Comparison of ENCODE assay signal across 8 cellular contexts in the genomic region with DNA sequence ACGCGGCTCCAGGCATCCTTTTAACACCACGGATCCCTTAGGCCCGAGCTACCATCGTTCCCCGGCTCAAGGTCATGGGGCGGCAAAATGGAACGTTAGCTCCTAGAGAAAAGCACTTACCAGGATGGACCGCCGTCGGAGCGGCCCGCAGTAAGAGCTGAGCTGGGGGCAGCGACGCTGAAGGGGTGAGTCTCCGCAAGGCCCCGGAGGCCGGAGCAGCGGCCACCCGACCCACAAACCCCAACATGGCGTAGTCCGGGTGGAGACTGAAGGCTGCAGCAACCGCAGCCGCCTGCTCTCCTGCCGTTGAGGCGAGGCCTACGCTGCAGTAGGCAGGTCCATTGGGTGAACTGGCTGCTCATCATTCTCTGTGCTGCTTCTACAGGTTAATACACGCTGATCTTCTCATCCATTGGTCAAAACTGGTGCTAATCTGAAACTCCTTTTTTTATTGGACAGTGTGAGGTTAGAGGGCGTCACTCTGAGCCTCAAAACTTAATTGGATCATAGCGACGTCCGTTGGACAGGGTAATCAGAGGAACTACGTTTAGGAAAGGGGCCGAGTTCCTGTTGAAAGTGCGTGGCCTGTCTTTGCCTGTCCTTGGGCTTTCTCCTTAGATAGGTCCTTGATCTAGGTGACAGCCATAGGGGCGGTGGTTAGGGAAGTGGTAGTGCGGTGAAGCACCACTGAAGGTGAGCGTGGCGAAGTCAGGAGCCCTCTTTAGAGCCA. TPM values are rescaled to one million over a fixed set of nuclear protein-coding genes. Genes with fewer than 3 reads are reported as not detected.
A peak's percentile ranks its signal among the peaks of the same experiment; 100 is the strongest.
DNase-seq lines count a peak whose midpoint lies in the region; ATAC-seq, FAIRE-seq and TF ChIP-seq lines count a peak whose summit lies in the region.

Gene ATP5F1B (minus strand): TSS at position 268 of the 730 bp plus-strand sequence. CDS start 21 bp downstream, at position 247.

- no peaks in the 10 kb centered on the region for H3K9me3 Mint-ChIP-seq in memory B cell

- H4K20me1 ChIP-seq in H1 (replicated peaks in 1 of 2; ENCODE audit: control insufficient read depth in 1 of 2, insufficient read depth in 2 of 2, low read length in 2 of 2), result peaks cover 8 to 15% of the 10 kb centered on the region in 2 experiments

- no peaks in the 10 kb centered on the region for H3K27me3 Mint-ChIP-seq in memory B cell

- H2BK120ac ChIP-seq in H1 (replicated peaks; ENCODE audit: low read depth, low read length), result no peak within 1 kb of the TSS

- no peak within 1 kb of the TSS for H2BK20ac ChIP-seq in H1 (ENCODE audit: low read length)

- peak within 1 kb of the TSS; percentile 97 for H4K8ac ChIP-seq in H1 (ENCODE audit: extremely low read depth, insufficient read depth, low read length)

- H2BK12ac ChIP-seq in H1 (ENCODE audit: low read depth, low read length), result peak within 1 kb of the TSS; percentile 60; the same call in 1 of the 2 replicates

- H2AK5ac ChIP-seq in H1 (ENCODE audit: low read depth, low read length), result peak within 1 kb of the TSS; percentile 71; the same call in 1 of the 2 replicates

- peak within 1 kb of the TSS; percentile 72 for H4K5ac ChIP-seq in H1 (ENCODE audit: insufficient read length, low read depth, low read length)

- peak within 1 kb of the TSS; percentile 41; the same call in 1 of the 2 replicates for H2AFZ ChIP-seq in H1 (ENCODE audit: low read length)

- peak within 1 kb of the TSS; percentile 41 for H3K4ac ChIP-seq in H1 (replicated peaks; ENCODE audit: insufficient read length, low read depth, low read length)

- CTCF ChIA-PET in H1 (lab: Charles Lee; ENCODE audit: partially characterized antibody), result interaction anchor here (0.5 to 4.3 kb wide), 6 partner anchors 10 to 780 kb away, joined by 3 to 29 read pairs (median 4); no protein-coding TSS in a partner anchor

- H2BK15ac ChIP-seq in H1 (ENCODE audit: low read length), result no peak within 1 kb of the TSS

- H3K79me2 ChIP-seq in H1 (ENCODE audit: control insufficient read depth in 1 of 2, insufficient read depth in 2 of 2, low read length in 2 of 2), result peaks cover 14 to 34% of the 10 kb centered on the region in 2 experiments

- H3K79me1 ChIP-seq in H1 (ENCODE audit: low read depth, low read length), result peaks cover 2% of the 10 kb centered on the region

- peak within 1 kb of the TSS; percentile 82 for H3K56ac ChIP-seq in H1 (replicated peaks; ENCODE audit: insufficient read length, low read depth, low read length)

- H3K4me1 ChIP-seq in H1 (replicated peaks in 1 of 4; ENCODE audit: control insufficient read depth in 3 of 4, insufficient read depth in 4 of 4, low read length in 3 of 4), result no peaks in the 10 kb centered on the region

- H2BK5ac ChIP-seq in H1 (ENCODE audit: low read depth, low read length), result peak within 1 kb of the TSS; percentile 94

- peaks cover 15% of the 10 kb centered on the region for H3K4me1 Mint-ChIP-seq in memory B cell

- TF ChIP-seq RAD21 in H1 (IDR thresholded peaks at IDR 0.05 in 1 of 2, conservative IDR thresholded peaks at IDR 0.05 in 1 of 2; ENCODE audit: low read depth in 2 of 2, low read length in 2 of 2), result no peak

- peak within 1 kb of the TSS; percentile 95 for H3K27ac ChIP-seq in H1 (ENCODE audit: low read depth, low read length)

- TF ChIP-seq POLR2A in H1 (IDR thresholded peaks at IDR 0.05; ENCODE audit: control extremely low read depth in 1 of 2, low read depth in 2 of 2, low read length in 2 of 2), result peak; percentile 98 to 99

- no peaks in the 10 kb centered on the region for H3K9me3 ChIP-seq in H1 (ENCODE audit: insufficient read depth in 2 of 2, low read depth in 1 of 2, low read length in 1 of 2)

- peak; percentile 95 for ATAC-seq in GM21367 (IDR thresholded peaks at IDR 0.05; ENCODE audit: unreplicated experiment)
- peak; percentile 94 for ATAC-seq in memory B cell (ENCODE audit: low read depth)

- H3K9ac ChIP-seq in H1 (replicated peaks in 1 of 4; ENCODE audit: extremely low read depth in 1 of 4, low read depth in 3 of 4, low read length in 3 of 4), result peak within 1 kb of the TSS; percentile 89 to 97 (median 93)

- H3K27me3 ChIP-seq in H1 (replicated peaks in 1 of 4; ENCODE audit: control insufficient read depth in 3 of 4, extremely low read depth in 1 of 4, insufficient read depth in 3 of 4, low read length in 3 of 4), result no peaks in the 10 kb centered on the region

- peak within 1 kb of the TSS; percentile 61 to 82 for H3K4me2 ChIP-seq in H1 (ENCODE audit: insufficient read depth in 1 of 2, low read depth in 2 of 2, low read length in 2 of 2)

- H3K4me3 Mint-ChIP-seq in memory B cell, result peak within 1 kb of the TSS; percentile 93

- FAIRE-seq in HTR-8/SVneo (lab: Jason Lieb, UNC) (peak; percentile 90), H1 (lab: Jason Lieb, UNC) (peak; percentile 95)

- POLR2A ChIA-PET in H1 (lab: Charles Lee; ENCODE audit: partially characterized antibody), result interaction anchor here (0.9 to 10.3 kb wide), 21 partner anchors 11 to 185 kb away, joined by 3 to 130 read pairs (median 5); partner anchors contain the start of genes BAZ2A, NACA and PTGES3

- no peak within 1 kb of the TSS for H3K23ac ChIP-seq in H1 (ENCODE audit: insufficient read length)

- no peak for TF ChIP-seq EP300 in H1 (IDR thresholded peaks at IDR 0.05; ENCODE audit: borderline replicate concordance in 1 of 2, low read depth in 2 of 2, low read length in 2 of 2)

- peak within 1 kb of the TSS; percentile 90 to 99 (median 97) for H3K4me3 ChIP-seq in H1 (ENCODE audit: extremely low read depth in 1 of 4, insufficient read depth in 2 of 4, low read depth in 3 of 4, low read length in 4 of 4)

- peak; percentile 98 for DNase-seq in COLO829 (ENCODE audit: low spot score)
- DNase-seq in HTR-8/SVneo (ENCODE audit: insufficient read length, low spot score), result peak; percentile 99
- DNase-seq in NOMO-1 treated with dmso at 0.1 percent for 144 hours (lab: John Stamatoyannopoulos, UW; ENCODE audit: unreplicated experiment), result peak; percentile 98
- DNase-seq in activated CD8-positive, alpha-beta memory T cell treated with anti-CD3 and anti-CD28 coated beads for 48 hours (ENCODE audit: low read depth in 2 of 3, low spot score in 2 of 3), result peak; percentile 60 to 78 (median 61)
- DNase-seq in H1 (ENCODE audit: low read depth in 1 of 2, low spot score in 2 of 2), result peak; percentile 88 to 96
- peak; percentile 70 to 85 for DNase-seq in memory B cell (ENCODE audit: low spot score in 2 of 2)
- DNase-seq in stimulated activated CD8-positive, alpha-beta memory T cell treated with anti-CD3 and anti-CD28 coated beads, Interleukin-12 subunit alpha, Interleukin-12 subunit beta, amount 100 ng/mL, for 24 hours (ENCODE audit: extremely low read depth), result peak; percentile 75

- no peak for TF ChIP-seq CTCF in H1 (IDR thresholded peaks at IDR 0.05; ENCODE audit: control extremely low read depth in 1 of 3, insufficient read depth in 1 of 3, low read depth in 1 of 3, low read length in 3 of 3)

- peaks cover 15% of the 10 kb centered on the region for H3K36me3 Mint-ChIP-seq in memory B cell

- peak within 1 kb of the TSS; percentile 96 for H3K27ac Mint-ChIP-seq in memory B cell

- H3K23me2 ChIP-seq in H1 (ENCODE audit: low read depth, low read length), result peaks cover 8% of the 10 kb centered on the region; the same call in 1 of the 2 replicates

- H3K14ac ChIP-seq in H1 (ENCODE audit: insufficient read length), result peak within 1 kb of the TSS; percentile 68

- peak within 1 kb of the TSS; percentile 81 for H3K18ac ChIP-seq in H1 (ENCODE audit: extremely low read depth, low read length)

- WGBS in H1 (ENCODE audit: extremely low coverage in 1 of 2, insufficient coverage in 1 of 2, insufficient read length in 1 of 2, insufficient replicate concordance in 2 of 2, low coverage in 1 of 2, low lambda C conversion rate in 2 of 2, missing lambda C conversion rate in 1 of 2), 2 experiments, result 2% methylated on average over 39 of the region's 39 CpGs; no CpG with 5 or more reads in 1 of the 2 experiments

- H3K36me3 ChIP-seq in H1 (ENCODE audit: control insufficient read depth in 2 of 4, insufficient read depth in 4 of 4, low read length in 3 of 4), result peaks cover 22 to 41% (median 29%) of the 10 kb centered on the region in 4 experiments

- peak within 1 kb of the TSS; percentile 75 for H4K91ac ChIP-seq in H1 (replicated peaks; ENCODE audit: insufficient read length, low read length)

TF ChIP-seq in H1, 55 proteins besides CTCF, POLR2A, EP300 and RAD21 (continues in another document):
- no peak for TF ChIP-seq ZNF274 (IDR thresholded peaks at IDR 0.05; ENCODE audit: borderline replicate concordance, extremely low read depth, low read length)
- TF ChIP-seq BCL11A (IDR thresholded peaks at IDR 0.05; ENCODE audit: low read depth in 2 of 2, low read length in 2 of 2), result no peak
- TF ChIP-seq RBBP5 (IDR thresholded peaks at IDR 0.05; ENCODE audit: borderline replicate concordance, low read depth, low read length), result 0 out of 2 replicates have a peak, but pooled peaks have one; percentile 44
- TF ChIP-seq KDM1A (IDR thresholded peaks at IDR 0.05; ENCODE audit: borderline replicate concordance, low read length), result no peak
- no peak for TF ChIP-seq CHD1 (IDR thresholded peaks at IDR 0.05; ENCODE audit: low read depth, low read length)
- peak; percentile 58 for TF ChIP-seq ASH2L (IDR thresholded peaks at IDR 0.05; ENCODE audit: low read length)
- no peak for TF ChIP-seq CBX5 (IDR thresholded peaks at IDR 0.05; ENCODE audit: low read depth, low read length)
- TF ChIP-seq EGR1 (IDR thresholded peaks at IDR 0.05; ENCODE audit: borderline replicate concordance, low read depth, low read length), result no peak
- TF ChIP-seq TBP (IDR thresholded peaks at IDR 0.05; ENCODE audit: low read depth, low read length), result peak; percentile 97
- TF ChIP-seq E2F6 (IDR thresholded peaks at IDR 0.05), result no peak; the same call in 1 of the 2 replicates
- no peak for TF ChIP-seq CBX8 (IDR thresholded peaks at IDR 0.05; ENCODE audit: borderline replicate concordance, low read depth, low read length)
- no peak for TF ChIP-seq HDAC6 (IDR thresholded peaks at IDR 0.05; ENCODE audit: low read depth, low read length)
- TF ChIP-seq CEBPB (IDR thresholded peaks at IDR 0.05; ENCODE audit: low read depth, low read length), result no peak

RNA-seq across cellular contexts. Expression of gene ATP5F1B, which starts in this region (rescaled TPM):
- 900 and 930 TPM in 2 replicates for total RNA-seq in H1 (2021; fragmentation: NEBNext Ultra II Directional; extraction: Animal tissue kit (Norgen Biotek cat#: 25700))
- 1,127 and 1,522 TPM in 2 replicates for polyA plus RNA-seq in H1 (2011; rRNA removed)
- polyA plus RNA-seq in H1 (2011; cell fraction: cytosol; rRNA removed), result 1,136 TPM
- 1,291 TPM for polyA plus RNA-seq in H1 (2011; cell fraction: nucleus; rRNA removed)
- polyA plus RNA-seq in H1 (2012, experiment 1 of 2), result 1,029 to 1,478 TPM (median 1,152 TPM) in 4 replicates
- polyA plus RNA-seq in H1 (2012, experiment 2 of 2), result 1,210 TPM
- 633 TPM for polyA plus RNA-seq in H1 (2013, experiment 1 of 2)
- 646 TPM for polyA plus RNA-seq in H1 (2013, experiment 2 of 2)
- 2,044 and 2,615 TPM in 2 replicates for polyA minus RNA-seq in H1 (2011; rRNA and poly(A)+ RNA removed)
- polyA minus RNA-seq in H1 (2011; cell fraction: cytosol; rRNA and poly(A)+ RNA removed), result 699 TPM
- polyA minus RNA-seq in H1 (2011; cell fraction: nucleus; rRNA and poly(A)+ RNA removed), result 349 TPM

Comparison
In these comparisons a context has a peak if more than half of its experiments do, and no peak if none do; other contexts are left out.
1. Peak in every context shown above with its lines: DNase-seq, ATAC-seq, H3K4me3 ChIP-seq and H3K27ac ChIP-seq.